Comparison of ENCODE assay signal across 16 cellular contexts in genomic region chr1:115714572-115715141, GRCh38. TPM values are rescaled to one million over a fixed set of nuclear protein-coding genes. Genes with fewer than 3 reads are reported as not detected.
A peak's percentile ranks its signal among the peaks of the same experiment; 100 is the strongest.
DNase-seq lines count a peak whose midpoint lies in the region; ATAC-seq lines count a peak whose summit lies in the region.
"Had no signal": no experiment of that assay in that cellular context is flagged by ENCODE, and none has a peak within 500 bp of the region (broad histone marks: within the 10 kb centered on the region; RNA-seq: fewer than 3 reads in every experiment).

No MANE protein-coding gene starts in this region.

- no peak overlapping the region for H2AK5ac ChIP-seq in trophoblast cell (ENCODE audit: low read length)

- no peak overlapping the region for H3K9ac ChIP-seq in trophoblast cell (ENCODE audit: low read length)
- H3K9ac ChIP-seq: BLaER1 had no signal

- peak overlapping the region; percentile 89 for H3K18ac ChIP-seq in trophoblast cell (ENCODE audit: low read length)

- no peak overlapping the region for H4K12ac ChIP-seq in trophoblast cell (ENCODE audit: low read depth, low read length)

- WGBS in trophoblast cell (ENCODE audit: extremely low coverage, insufficient coverage, insufficient read length), result no CpG with 5 or more reads among the region's 1 CpG

- H4K8ac ChIP-seq in trophoblast cell (ENCODE audit: low read depth, low read length), result peak overlapping the region; percentile 67

- no peaks in the 10 kb centered on the region for H3K27me3 ChIP-seq in trophoblast cell (ENCODE audit: insufficient read depth, low read length)
- H3K27me3 ChIP-seq: BLaER1, Peyer's patch had no signal

- H3K4ac ChIP-seq in trophoblast cell (ENCODE audit: low read depth, low read length), result peak overlapping the region; percentile 39

- peak; percentile 91 for ATAC-seq in esophagus mucosa
- no peak for ATAC-seq in HG02970 (IDR thresholded peaks at IDR 0.05; ENCODE audit: low FRiP score, unreplicated experiment)

- DNase-seq in HK-2 (ENCODE audit: unreplicated experiment), result peak; percentile 32
- DNase-seq in NCI-H510A treated with DMSO at 0.1 percent for 48 hours (lab: John Stamatoyannopoulos, UW), result peak; percentile 46
- peak; percentile 93 to 96 for DNase-seq in trophoblast cell
- DNase-seq in EL, result no peak
- DNase-seq in putamen (ENCODE audit: low spot score), result no peak
- DNase-seq in NCI-H82 (lab: John Stamatoyannopoulos, UW), result no peak
- DNase-seq: activated CD4-positive, alpha-beta T cell treated with anti-CD3 and anti-CD28 coated beads for 48 hours; activated T-cell treated with anti-CD3 and anti-CD28 coated beads, Interleukin-2, amount 50 U/mL, for 48 hours; amygdala; KG1; naive B cell; NCI-H2171 treated with DMSO at 0.1 percent for 48 hours; Peyer's patch had no signal

- peak overlapping the region; percentile 93 for H2BK12ac ChIP-seq in trophoblast cell (ENCODE audit: low read length)

- peak overlapping the region; percentile 97 for H2BK120ac ChIP-seq in trophoblast cell (ENCODE audit: insufficient read depth, low read length, poor library complexity)

- H3K27ac ChIP-seq in trophoblast cell (ENCODE audit: low read depth, low read length), result peak overlapping the region; percentile 98
- H3K27ac ChIP-seq: BLaER1, Peyer's patch had no signal

- peak overlapping the region; percentile 95 for H4K91ac ChIP-seq in trophoblast cell (ENCODE audit: low read depth, low read length)

- H2AFZ ChIP-seq in trophoblast cell (ENCODE audit: insufficient read depth, low read length, poor library complexity), result no peak overlapping the region

- no peaks in the 10 kb centered on the region for H3K36me3 ChIP-seq in trophoblast cell (ENCODE audit: control insufficient read depth in 1 of 2, insufficient read depth in 2 of 2, low read length in 2 of 2)
- H3K36me3 ChIP-seq: BLaER1, Peyer's patch had no signal

- H2BK5ac ChIP-seq in trophoblast cell (ENCODE audit: low read depth, low read length, poor library complexity), result peak overlapping the region; percentile 97

- peaks cover 70% of the 10 kb centered on the region for H3K79me1 ChIP-seq in trophoblast cell (ENCODE audit: low read length)

- H3K4me1 ChIP-seq in trophoblast cell (ENCODE audit: control insufficient read depth in 1 of 2, insufficient read depth in 2 of 2, low read length in 2 of 2), result peaks cover 52 to 58% of the 10 kb centered on the region in 2 experiments
- H3K4me1 ChIP-seq: BLaER1, Peyer's patch had no signal

- H3K79me2 ChIP-seq in trophoblast cell (ENCODE audit: control insufficient read depth, insufficient read depth, low read length, poor library complexity), result peaks cover 14% of the 10 kb centered on the region

- peak overlapping the region; percentile 42 for H3K4me2 ChIP-seq in trophoblast cell (ENCODE audit: low read length)
- H3K4me2 ChIP-seq: BLaER1 had no signal

- H3K14ac ChIP-seq in trophoblast cell (ENCODE audit: low read length), result peak overlapping the region; percentile 92

- H3K9me3 ChIP-seq in trophoblast cell (ENCODE audit: insufficient read depth, low read depth, low read length), result no peaks in the 10 kb centered on the region
- H3K9me3 ChIP-seq: BLaER1, Peyer's patch had no signal

- no peak overlapping the region for H3K4me3 ChIP-seq in trophoblast cell (ENCODE audit: low read depth, low read length)
- H3K4me3 ChIP-seq: BLaER1, Peyer's patch had no signal

- no peak overlapping the region for H3K23ac ChIP-seq in trophoblast cell (ENCODE audit: low read length)

RNA-seq across cellular contexts. Expression of gene CASQ2, which starts 53.9 kb away (rescaled TPM):
- 0.92 TPM for total RNA-seq in esophagus mucosa
- polyA plus RNA-seq in trophoblast cell (2013), result 4.9 TPM in 2 replicates

Comparison
In these comparisons a context has a peak if more than half of its experiments do, and no peak if none do; other contexts are left out.
1. DNase-seq: peak in HK-2 (single experiment), NCI-H510A treated with DMSO at 0.1 percent for 48 hours (single experiment) and trophoblast cell (2 of 2); none in EL (single experiment), putamen (single experiment) and NCI-H82 (single experiment).